Comparison of ENCODE assay signal across 31 cellular contexts in genomic region chr2:128390991-128391630, GRCh38.
A peak's percentile ranks its signal among the peaks of the same experiment; 100 is the strongest.
DNase-seq lines count a peak whose midpoint lies in the region; ATAC-seq, FAIRE-seq and TF ChIP-seq lines count a peak whose summit lies in the region.
"Had no signal": no experiment of that assay in that cellular context is flagged by ENCODE, and none has a peak within 500 bp of the region (broad histone marks: within the 10 kb centered on the region; RNA-seq: fewer than 3 reads in every experiment).

No MANE protein-coding gene starts in this region.

- no peak overlapping the region for H3K27ac ChIP-seq in kidney (ENCODE audit: low read depth in 2 of 2, low read length in 2 of 2)
- H3K27ac ChIP-seq: body of pancreas, epithelial cell of prostate, KMS-11, lower lobe of right lung, thyroid gland had no signal

- CTCF ChIA-PET in WTC11 (lab: Charles Lee) = no interaction called here

- H3K27me3 Mint-ChIP-seq in CD14-positive monocyte (ENCODE audit: low read depth in 3 of 3) (peaks cover 0 to 3% (median 2%) of the 10 kb centered on the region in 3 donors), WTC11 (ENCODE audit: low read depth) (peaks cover 5% of the 10 kb centered on the region; the same call in 1 of the 2 replicates)
- H3K27me3 Mint-ChIP-seq: activated CD4-positive, alpha-beta T cell treated with anti-CD3 and anti-CD28 coated beads for 36 hours; stimulated activated naive CD8-positive, alpha-beta T cell treated with anti-CD3 and anti-CD28 coated beads, Interleukin-15, Interleukin-2, amounts not matched to agents 100 ng/mL and 50 ng/mL, for 24 hours had no signal

- no peaks in the 10 kb centered on the region for H3K36me3 Mint-ChIP-seq in CD14-positive monocyte
- H3K36me3 Mint-ChIP-seq in WTC11 = no peaks in the 10 kb centered on the region

- H3K9me3 Mint-ChIP-seq in CD14-positive monocyte = peaks cover 0 to 2% (median 0%) of the 10 kb centered on the region in 7 donors
- no peaks in the 10 kb centered on the region for H3K9me3 Mint-ChIP-seq in WTC11
- H3K9me3 Mint-ChIP-seq: neural crest cell; stimulated activated naive CD8-positive, alpha-beta T cell treated with anti-CD3 and anti-CD28 coated beads, Interleukin-15, Interleukin-2, amounts not matched to agents 100 ng/mL and 50 ng/mL, for 24 hours; T-helper 1 cell treated with Interleukin-12 subunit alpha and Interleukin-12 subunit beta and Interleukin-4 antibody, amounts not matched to agents 30 μg/mL and 1 μg/mL, for 36 hours had no signal

- no peaks in the 10 kb centered on the region for H3K4me1 Mint-ChIP-seq in CD14-positive monocyte
- H3K4me1 Mint-ChIP-seq in WTC11 = peaks cover 30% of the 10 kb centered on the region
- H3K4me1 Mint-ChIP-seq: activated CD4-positive, alpha-beta T cell treated with anti-CD3 and anti-CD28 coated beads for 36 hours had no signal

- no peak overlapping the region for H3K4me3 ChIP-seq in kidney (ENCODE audit: low read length in 2 of 2)
- H3K4me3 ChIP-seq: body of pancreas, lower lobe of right lung, mucosa of descending colon, thyroid gland had no signal

- intact Hi-C loops in CD14-positive monocyte (cut with micrococcal nuclease) (no loop called here), kidney (cut with DNase I) (no loop called here), sciatic nerve (cut with DNase I) (no loop called here)

- TF ChIP-seq CTCF in CD14-positive monocyte (IDR thresholded peaks at IDR 0.05) (no peak), WTC11 (IDR thresholded peaks at IDR 0.05) (no peak), kidney (IDR thresholded peaks at IDR 0.05; ENCODE audit: borderline replicate concordance, extremely low read depth, insufficient read depth) (no peak)

- H3K27ac Mint-ChIP-seq in CD14-positive monocyte (no peak overlapping the region), WTC11 (no peak overlapping the region)
- H3K27ac Mint-ChIP-seq: activated CD4-positive, alpha-beta T cell treated with anti-CD3 and anti-CD28 coated beads for 36 hours; progenitor cell of endocrine pancreas; stimulated activated naive CD8-positive, alpha-beta T cell treated with anti-CD3 and anti-CD28 coated beads, Interleukin-15, Interleukin-2, amounts not matched to agents 100 ng/mL and 50 ng/mL, for 24 hours; T-helper 1 cell treated with Interleukin-12 subunit alpha and Interleukin-12 subunit beta and Interleukin-4 antibody, amounts not matched to agents 30 μg/mL and 1 μg/mL, for 36 hours had no signal

- POLR2A ChIA-PET in WTC11 (lab: Charles Lee) = no interaction called here

- H3K4me1 ChIP-seq in kidney (ENCODE audit: control insufficient read depth in 1 of 2, insufficient read depth in 1 of 2, low read depth in 1 of 2, low read length in 2 of 2) = peaks cover 0 to 8% of the 10 kb centered on the region in 2 donors
- H3K4me1 ChIP-seq: lower lobe of right lung had no signal

- H3K36me3 ChIP-seq in kidney (ENCODE audit: control insufficient read depth in 1 of 2, insufficient read depth in 2 of 2, low read length in 2 of 2) = no peaks in the 10 kb centered on the region
- H3K36me3 ChIP-seq: BE2C, lower lobe of right lung, thyroid gland had no signal

- DNase-seq in CD14-positive monocyte (ENCODE audit: low spot score) (peak; percentile 21), WTC11 (ENCODE audit: low spot score) (peak; percentile 1), kidney (peak; percentile 32), sciatic nerve (ENCODE audit: low spot score) (peak; percentile 53), NCI-H510A treated with DMSO at 0.1 percent for 48 hours (lab: John Stamatoyannopoulos, UW) (no peak), NOMO-1 (lab: John Stamatoyannopoulos, UW; ENCODE audit: unreplicated experiment in 2 of 2) (no peak), DMS153 (lab: John Stamatoyannopoulos, UW) (no peak)
- DNase-seq: activated CD4-positive, alpha-beta T cell treated with anti-CD3 and anti-CD28 coated beads for 36 hours; activated CD8-positive, alpha-beta memory T cell treated with anti-CD3 and anti-CD28 coated beads for 24 hours; activated T-cell treated with anti-CD3 and anti-CD28 coated beads, Interleukin-2, amount 50 U/mL, for 1 hour; BE2C; cerebellar nuclear complex; GDM1; kidney glomerular epithelial cell; MM.1S; NCI-H1417; NCI-H2081; NCI-H82; SK-N-SH had no signal

- no peak overlapping the region for H3K4me3 Mint-ChIP-seq in CD14-positive monocyte
- no peak overlapping the region for H3K4me3 Mint-ChIP-seq in WTC11
- H3K4me3 Mint-ChIP-seq: activated CD4-positive, alpha-beta T cell treated with anti-CD3 and anti-CD28 coated beads for 36 hours; neural crest cell; stimulated activated naive CD8-positive, alpha-beta T cell treated with anti-CD3 and anti-CD28 coated beads, Interleukin-15, Interleukin-2, amounts not matched to agents 100 ng/mL and 50 ng/mL, for 24 hours; T-helper 1 cell treated with Interleukin-12 subunit alpha and Interleukin-12 subunit beta and Interleukin-4 antibody, amounts not matched to agents 30 μg/mL and 1 μg/mL, for 36 hours had no signal

- H3K9ac ChIP-seq in kidney (ENCODE audit: low read length in 2 of 2) = no peak overlapping the region
- H3K9ac ChIP-seq: KMS-11, SK-N-SH had no signal

- ATAC-seq in WTC11 = no peak
- ATAC-seq in sciatic nerve = peak; percentile 49
- no peak for ATAC-seq in HG03135 (IDR thresholded peaks at IDR 0.05; ENCODE audit: unreplicated experiment)
- ATAC-seq: activated CD4-positive, alpha-beta T cell treated with anti-CD3 and anti-CD28 coated beads for 36 hours; body of pancreas; lower lobe of right lung; mucosa of descending colon had no signal

- H3K9me3 ChIP-seq in kidney (ENCODE audit: control insufficient read depth in 1 of 2, low read length in 2 of 2) = no peaks in the 10 kb centered on the region
- H3K9me3 ChIP-seq: BE2C, body of pancreas, lower lobe of right lung, mucosa of descending colon, SK-N-SH, thyroid gland had no signal

- FAIRE-seq in kidney (lab: Jason Lieb, UNC) = no peak
- FAIRE-seq: H1 had no signal

TF ChIP-seq in WTC11, 78 proteins besides CTCF, POLR2A, EP300 and RAD21:
- no peak for TF ChIP-seq TP53 (CRISPR knock-in tag; IDR thresholded peaks at IDR 0.05)
- TF ChIP-seq FOXK1 (CRISPR knock-in tag; IDR thresholded peaks at IDR 0.05) = no peak
- TF ChIP-seq ARID4B (CRISPR knock-in tag; IDR thresholded peaks at IDR 0.05; ENCODE audit: borderline replicate concordance) = no peak
- TF ChIP-seq MXD4 (CRISPR knock-in tag; IDR thresholded peaks at IDR 0.05; ENCODE audit: borderline replicate concordance) = no peak
- TF ChIP-seq KAT7 (CRISPR knock-in tag; IDR thresholded peaks at IDR 0.05; ENCODE audit: borderline replicate concordance) = no peak
- no peak for TF ChIP-seq SMAD4 (CRISPR knock-in tag; IDR thresholded peaks at IDR 0.05)
- no peak for TF ChIP-seq SP1 (CRISPR knock-in tag; conservative IDR thresholded peaks at IDR 0.05)
- no peak for TF ChIP-seq ERG (CRISPR knock-in tag; IDR thresholded peaks at IDR 0.05)

Comparison
In these comparisons a context has a peak if more than half of its experiments do, and no peak if none do; other contexts are left out.
1. DNase-seq: peak in CD14-positive monocyte (single experiment), WTC11 (single experiment), kidney (single experiment) and sciatic nerve (single experiment); none in NCI-H510A treated with DMSO at 0.1 percent for 48 hours (single experiment), NOMO-1 (0 of 2) and DMS153 (single experiment).